In genomic region chr16:71288890-71289731, GRCh38 we compare ENCODE assay signal across 1 cellular context.
TF ChIP-seq lines count a peak whose summit lies in the region.

A gene with protein sequence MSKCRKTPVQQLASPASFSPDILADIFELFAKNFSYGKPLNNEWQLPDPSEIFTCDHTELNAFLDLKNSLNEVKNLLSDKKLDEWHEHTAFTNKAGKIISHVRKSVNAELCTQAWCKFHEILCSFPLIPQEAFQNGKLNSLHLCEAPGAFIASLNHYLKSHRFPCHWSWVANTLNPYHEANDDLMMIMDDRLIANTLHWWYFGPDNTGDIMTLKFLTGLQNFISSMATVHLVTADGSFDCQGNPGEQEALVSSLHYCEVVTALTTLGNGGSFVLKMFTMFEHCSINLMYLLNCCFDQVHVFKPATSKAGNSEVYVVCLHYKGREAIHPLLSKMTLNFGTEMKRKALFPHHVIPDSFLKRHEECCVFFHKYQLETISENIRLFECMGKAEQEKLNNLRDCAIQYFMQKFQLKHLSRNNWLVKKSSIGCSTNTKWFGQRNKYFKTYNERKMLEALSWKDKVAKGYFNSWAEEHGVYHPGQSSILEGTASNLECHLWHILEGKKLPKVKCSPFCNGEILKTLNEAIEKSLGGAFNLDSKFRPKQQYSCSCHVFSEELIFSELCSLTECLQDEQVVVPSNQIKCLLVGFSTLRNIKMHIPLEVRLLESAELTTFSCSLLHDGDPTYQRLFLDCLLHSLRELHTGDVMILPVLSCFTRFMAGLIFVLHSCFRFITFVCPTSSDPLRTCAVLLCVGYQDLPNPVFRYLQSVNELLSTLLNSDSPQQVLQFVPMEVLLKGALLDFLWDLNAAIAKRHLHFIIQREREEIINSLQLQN (minus strand): TSS chr16:71289402. CDS start chr16:71285920, 3,482 bp downstream.

TF ChIP-seq in H1, 55 proteins besides CTCF, POLR2A, EP300 and RAD21 (continued from another document):
- 0 out of 2 replicates have a peak, but pooled peaks have one; percentile 2 for TF ChIP-seq TCF12 (IDR thresholded peaks at IDR 0.05; ENCODE audit: low read depth, low read length)
- TF ChIP-seq CBX5 (IDR thresholded peaks at IDR 0.05; ENCODE audit: low read depth, low read length), result no peak
- TF ChIP-seq, protein P1, sequence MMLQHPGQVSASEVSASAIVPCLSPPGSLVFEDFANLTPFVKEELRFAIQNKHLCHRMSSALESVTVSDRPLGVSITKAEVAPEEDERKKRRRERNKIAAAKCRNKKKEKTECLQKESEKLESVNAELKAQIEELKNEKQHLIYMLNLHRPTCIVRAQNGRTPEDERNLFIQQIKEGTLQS (IDR thresholded peaks at IDR 0.05; ENCODE audit: insufficient read depth, low read depth, low read length), result peak; percentile 87
- TF ChIP-seq RBBP5 (IDR thresholded peaks at IDR 0.05; ENCODE audit: borderline replicate concordance, low read depth, low read length), result peak; percentile 28; the same call in 1 of the 2 replicates
- peak; percentile 54; the same call in 1 of the 2 replicates for TF ChIP-seq EGR1 (IDR thresholded peaks at IDR 0.05; ENCODE audit: borderline replicate concordance, low read depth, low read length)
- 0 out of 2 replicates have a peak, but pooled peaks have one; percentile 34 for TF ChIP-seq GTF2F1 (IDR thresholded peaks at IDR 0.05; ENCODE audit: borderline replicate concordance, low read depth, low read length)
- TF ChIP-seq TAF1 (IDR thresholded peaks at IDR 0.05; ENCODE audit: low read depth, low read length), result peak; percentile 89
- TF ChIP-seq SIN3A (conservative IDR thresholded peaks at IDR 0.05 in 1 of 2, IDR thresholded peaks at IDR 0.05 in 1 of 2; ENCODE audit: low read depth in 1 of 2, low read length in 2 of 2), result peak; percentile 41 to 75; a peak in 2 of 4 replicates
- TF ChIP-seq HDAC2 (IDR thresholded peaks at IDR 0.05; ENCODE audit: borderline replicate concordance in 1 of 2, low read depth in 2 of 2, low read length in 2 of 2), result no peak
- TF ChIP-seq KDM5A (IDR thresholded peaks at IDR 0.05; ENCODE audit: low read length), result 0 out of 2 replicates have a peak, but pooled peaks have one; percentile 34
- peak; percentile 31 for TF ChIP-seq SAP30 (IDR thresholded peaks at IDR 0.05; ENCODE audit: insufficient read depth, insufficient replicate concordance, low read length)
- TF ChIP-seq POLR2AphosphoS5 (IDR thresholded peaks at IDR 0.05; ENCODE audit: low read depth, low read length), result peak; percentile 92
- no peak for TF ChIP-seq HDAC6 (IDR thresholded peaks at IDR 0.05; ENCODE audit: low read depth, low read length)
- peak; percentile 66 for TF ChIP-seq TAF7 (optimal IDR thresholded peaks at IDR 0.05; ENCODE audit: borderline replicate concordance, low read depth, low read length)
- TF ChIP-seq, protein P2, sequence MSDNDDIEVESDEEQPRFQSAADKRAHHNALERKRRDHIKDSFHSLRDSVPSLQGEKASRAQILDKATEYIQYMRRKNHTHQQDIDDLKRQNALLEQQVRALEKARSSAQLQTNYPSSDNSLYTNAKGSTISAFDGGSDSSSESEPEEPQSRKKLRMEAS (IDR thresholded peaks at IDR 0.05), result peak; percentile 97
- no peak for TF ChIP-seq MAFK (IDR thresholded peaks at IDR 0.05; ENCODE audit: low read depth, low read length)
- peak; percentile 89 for TF ChIP-seq E2F6 (IDR thresholded peaks at IDR 0.05)
- peak; percentile 93 for TF ChIP-seq PHF8 (conservative IDR thresholded peaks at IDR 0.05; ENCODE audit: low read depth, low read length)
- TF ChIP-seq NRF1 (IDR thresholded peaks at IDR 0.05; ENCODE audit: low read depth, low read length), result peak; percentile 74
- TF ChIP-seq KDM1A (IDR thresholded peaks at IDR 0.05; ENCODE audit: borderline replicate concordance, low read length), result peak; percentile 31; the same call in 1 of the 2 replicates
- TF ChIP-seq BCL11A (IDR thresholded peaks at IDR 0.05; ENCODE audit: low read depth in 2 of 2, low read length in 2 of 2), result no peak
- peak; percentile 82 for TF ChIP-seq KDM4A (IDR thresholded peaks at IDR 0.05; ENCODE audit: low read depth, low read length, severe bottlenecking)
